Comparison of ENCODE assay signal across 8 cellular contexts in genomic region chr16:72664480-72665408, GRCh38.
DNase-seq lines count a peak whose midpoint lies in the region; ATAC-seq and TF ChIP-seq lines count a peak whose summit lies in the region.

No MANE protein-coding gene starts in this region.

- in situ Hi-C loops in GM13976 (cut with MboI; ENCODE audit: low sequenced_read_pairs, unreplicated experiment): loop anchor here (25.0 kb wide), 1 partner anchor 373 kb away; the partner anchor contains the start of gene ZFHX3

- DNase-seq in GM13976 (ENCODE audit: low spot score) (peak; percentile 96), NCI-H1436 treated with DMSO at 0.1 percent for 48 hours (lab: John Stamatoyannopoulos, UW) (peak; percentile 97), T follicular helper cell (ENCODE audit: low read depth) (peak; percentile 91), amniotic epithelial cell (ENCODE audit: low read depth) (peak; percentile 98), left cardiac atrium (peak; percentile 96), posterior vena cava (ENCODE audit: low spot score) (peak; percentile 98), ureter (ENCODE audit: low spot score) (peak; percentile 98)

- TF ChIP-seq CTCF in GM13976 (IDR thresholded peaks at IDR 0.05; ENCODE audit: borderline replicate concordance, control extremely low read depth, extremely low read depth, insufficient read depth, missing control alignments): no peak

- intact Hi-C loops in left cardiac atrium (cut with DNase I) (no loop called here), posterior vena cava (cut with DNase I) (no loop called here)

- ATAC-seq in HG02852 (IDR thresholded peaks at IDR 0.05; ENCODE audit: unreplicated experiment): peak; percentile 100
- peak; percentile 100 for ATAC-seq in left cardiac atrium

Comparison
In these comparisons a context has a peak if more than half of its experiments do, and no peak if none do; other contexts are left out.
1. Peak in every context shown above with its lines: DNase-seq and ATAC-seq.